ENCODE assay signal across 17 cellular contexts in genomic region chr7:148746139-148746538, GRCh38. TPM values are rescaled to one million over a fixed set of nuclear protein-coding genes. Genes with fewer than 3 reads are reported as not detected.
DNase-seq lines count a peak whose midpoint lies in the region; ATAC-seq and TF ChIP-seq lines count a peak whose summit lies in the region.
"Had no signal": no experiment of that assay in that cellular context is flagged by ENCODE, and none has a peak within 500 bp of the region (broad histone marks: within the 10 kb centered on the region; RNA-seq: fewer than 3 reads in every experiment).

No MANE protein-coding gene starts in this region.

- H3K4me3 ChIP-seq in HUES64 (ENCODE audit: low read length) (no peak overlapping the region), fibroblast of the aortic adventitia (ENCODE audit: low read depth, low read length) (no peak overlapping the region), Peyer's patch (no peak overlapping the region)
- H3K4me3 ChIP-seq: A549 had no signal

- H3K36me3 ChIP-seq in HUES64 (ENCODE audit: insufficient read depth, low read length) = peaks cover 17% of the 10 kb centered on the region
- peaks cover 0 to 7% (median 0%) of the 10 kb centered on the region in 3 donors for H3K36me3 ChIP-seq in Peyer's patch

- no peaks in the 10 kb centered on the region for H3K9me3 ChIP-seq in HUES64 (ENCODE audit: insufficient read depth, low read depth, low read length)
- no peaks in the 10 kb centered on the region for H3K9me3 ChIP-seq in Peyer's patch

- H3K27me3 Mint-ChIP-seq in activated T-cell treated with anti-CD3 and anti-CD28 coated beads, Interleukin-2, amount 50 U/mL, for 24 hours = no peaks in the 10 kb centered on the region

- peak overlapping the region; percentile 65; the same call in 1 of the 2 replicates for H3K27ac ChIP-seq in HUES64 (ENCODE audit: low read depth, low read length)
- H3K27ac ChIP-seq in Peyer's patch = no peak overlapping the region
- H3K27ac ChIP-seq: A549 had no signal

- WGBS in HUES64 = 76% methylated on average over 3 of the region's 3 CpGs

- H3K27me3 ChIP-seq in HUES64 (ENCODE audit: insufficient read depth, low read length) (no peaks in the 10 kb centered on the region), Peyer's patch (no peaks in the 10 kb centered on the region)

- DNase-seq in activated T-cell treated with anti-CD3 and anti-CD28 coated beads, Interleukin-2, amount 50 U/mL, for 24 hours = no peak
- DNase-seq in activated T-cell treated with anti-CD3 and anti-CD28 coated beads, Interleukin-2, amount 50 U/mL, for 1 hour = no peak
- peak; percentile 16 for DNase-seq in fibroblast of the aortic adventitia (ENCODE audit: low read depth)
- DNase-seq in stimulated activated effector memory CD8-positive, alpha-beta T cell treated with anti-CD3 and anti-CD28 coated beads, Interleukin-12 subunit alpha, Interleukin-12 subunit beta, amount 100 ng/mL, for 72 hours (ENCODE audit: low spot score in 2 of 2) = no peak
- no peak for DNase-seq in Peyer's patch
- DNase-seq in COLO829 (ENCODE audit: low spot score) = no peak
- DNase-seq: C1 segment of cervical spinal cord, COR-L47, Kasumi-1, MM.1S, NCI-H1092 treated with DMSO at 0.1 percent for 48 hours, NCI-H2081 treated with DMSO at 0.1 percent for 48 hours, NCI-H524 had no signal

- H3K27ac Mint-ChIP-seq in activated T-cell treated with anti-CD3 and anti-CD28 coated beads, Interleukin-2, amount 50 U/mL, for 24 hours = peak overlapping the region; percentile 63
- peak overlapping the region; percentile 43 for H3K27ac Mint-ChIP-seq in stimulated activated effector memory CD8-positive, alpha-beta T cell treated with anti-CD3 and anti-CD28 coated beads, Interleukin-12 subunit alpha, Interleukin-12 subunit beta, amount 100 ng/mL, for 72 hours

- H3K4me1 Mint-ChIP-seq in activated T-cell treated with anti-CD3 and anti-CD28 coated beads, Interleukin-2, amount 50 U/mL, for 24 hours (ENCODE audit: low read depth) = peaks cover 38% of the 10 kb centered on the region
- H3K4me1 Mint-ChIP-seq in stimulated activated effector memory CD8-positive, alpha-beta T cell treated with anti-CD3 and anti-CD28 coated beads, Interleukin-12 subunit alpha, Interleukin-12 subunit beta, amount 100 ng/mL, for 72 hours = peaks cover 31% of the 10 kb centered on the region

- no peak for TF ChIP-seq CTCF in fibroblast of the aortic adventitia (IDR thresholded peaks at IDR 0.05; ENCODE audit: insufficient read depth, low read length)
- TF ChIP-seq CTCF in Peyer's patch (IDR thresholded peaks at IDR 0.05) = no peak

- H3K9me3 Mint-ChIP-seq in activated T-cell treated with anti-CD3 and anti-CD28 coated beads, Interleukin-2, amount 50 U/mL, for 24 hours = peaks cover 8% of the 10 kb centered on the region
- no peaks in the 10 kb centered on the region for H3K9me3 Mint-ChIP-seq in stimulated activated effector memory CD8-positive, alpha-beta T cell treated with anti-CD3 and anti-CD28 coated beads, Interleukin-12 subunit alpha, Interleukin-12 subunit beta, amount 100 ng/mL, for 72 hours

- H3K4me1 ChIP-seq in HUES64 (ENCODE audit: insufficient read depth, low read length) (peaks cover 37% of the 10 kb centered on the region), Peyer's patch (no peaks in the 10 kb centered on the region)
- H3K4me1 ChIP-seq: A549 had no signal

- no peak overlapping the region for H3K9ac ChIP-seq in HUES64 (ENCODE audit: low read depth, low read length)

- no peak overlapping the region for H3K4me3 Mint-ChIP-seq in activated T-cell treated with anti-CD3 and anti-CD28 coated beads, Interleukin-2, amount 50 U/mL, for 24 hours
- H3K4me3 Mint-ChIP-seq in stimulated activated effector memory CD8-positive, alpha-beta T cell treated with anti-CD3 and anti-CD28 coated beads, Interleukin-12 subunit alpha, Interleukin-12 subunit beta, amount 100 ng/mL, for 72 hours = no peak overlapping the region

- no peak for TF ChIP-seq POLR2A in Peyer's patch (IDR thresholded peaks at IDR 0.05)

- ATAC-seq in stimulated activated effector memory CD8-positive, alpha-beta T cell treated with anti-CD3 and anti-CD28 coated beads, Interleukin-12 subunit alpha, Interleukin-12 subunit beta, amount 100 ng/mL, for 72 hours = no peak
- no peak for ATAC-seq in HG03460 (IDR thresholded peaks at IDR 0.05; ENCODE audit: unreplicated experiment)
- ATAC-seq: A549, Right ventricle myocardium inferior had no signal

- peaks cover 81% of the 10 kb centered on the region for H3K36me3 Mint-ChIP-seq in activated T-cell treated with anti-CD3 and anti-CD28 coated beads, Interleukin-2, amount 50 U/mL, for 24 hours (ENCODE audit: low read depth)
- H3K36me3 Mint-ChIP-seq in stimulated activated effector memory CD8-positive, alpha-beta T cell treated with anti-CD3 and anti-CD28 coated beads, Interleukin-12 subunit alpha, Interleukin-12 subunit beta, amount 100 ng/mL, for 72 hours = peaks cover 61% of the 10 kb centered on the region

RNA-seq across cellular contexts. Expression of gene CUL1, which starts 47.4 kb away (rescaled TPM):
- polyA plus RNA-seq in HUES64 (2013, experiment 1 of 2) = 70.2 TPM
- polyA plus RNA-seq in HUES64 (2013, experiment 2 of 2) = 64.3 TPM
- total RNA-seq in fibroblast of the aortic adventitia (ENCODE audit: low replicate concordance) (19.8 and 49.0 TPM in 2 replicates), Peyer's patch (10 to 100 TPM; 29.5 to 86.6 (median 35.8) TPM)
